8 cellular contexts compared by ENCODE assay signal in the genomic region with DNA sequence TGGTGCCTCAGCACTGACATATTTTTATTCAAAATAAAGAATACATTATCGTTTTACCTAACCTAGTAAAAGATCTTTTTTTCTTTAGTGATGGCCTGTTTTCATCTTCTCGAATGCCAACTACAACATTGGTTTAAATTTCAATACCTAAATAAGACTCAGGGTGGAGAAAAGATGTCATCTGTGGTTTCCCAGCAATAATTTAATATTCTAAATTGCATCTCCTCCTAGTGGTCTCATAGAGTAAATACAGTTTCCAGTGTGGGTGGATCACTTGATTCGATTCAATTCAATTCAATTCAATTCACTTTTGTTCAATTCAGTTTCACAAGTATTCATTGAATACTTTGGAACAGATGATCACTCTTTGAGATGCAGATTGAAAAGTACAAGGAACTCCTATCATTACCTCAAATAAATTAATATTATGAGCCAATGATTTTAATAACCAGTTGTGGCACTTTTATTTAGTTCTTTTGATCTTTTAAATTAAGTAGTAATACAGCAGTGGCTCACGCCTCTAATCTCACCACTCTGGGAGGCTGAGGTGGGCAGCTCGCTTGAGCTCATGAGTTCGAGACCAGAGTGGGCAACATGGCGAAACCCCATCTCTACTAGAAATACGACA.
DNase-seq lines count a peak whose midpoint lies in the region; ATAC-seq and TF ChIP-seq lines count a peak whose summit lies in the region.

No MANE protein-coding gene starts in this region.

- no peak overlapping the region for H2AFZ ChIP-seq in H9 (ENCODE audit: low read length)

- H3K56ac ChIP-seq in H9 (ENCODE audit: insufficient read length, low read depth, low read length), result no peak overlapping the region

- H3K4me3 ChIP-seq in effector memory CD4-positive, alpha-beta T cell (ENCODE audit: insufficient read depth, low read depth, low read length, poor library complexity, severe bottlenecking), result no peak overlapping the region

- WGBS in H9 (ENCODE audit: extremely low coverage, insufficient read length, low lambda C conversion rate), result no CpG with 5 or more reads among the region's 8 CpGs

- peak; percentile 48; the same call in 1 of the 2 replicates for ATAC-seq in WTC11
- no peak for ATAC-seq in HG03521 (IDR thresholded peaks at IDR 0.05; ENCODE audit: unreplicated experiment)
- ATAC-seq in GM21360 (IDR thresholded peaks at IDR 0.05; ENCODE audit: unreplicated experiment), result no peak

- DNase-seq in AG20443 (ENCODE audit: low spot score) (peak; percentile 40), H9 (no peak), WTC11 (ENCODE audit: low spot score) (no peak), kidney glomerular epithelial cell (lab: John Stamatoyannopoulos, UW) (peak; percentile 65), SHP77 treated with DMSO at 0.1 percent for 48 hours (lab: John Stamatoyannopoulos, UW) (no peak)
- no peak for DNase-seq in effector memory CD4-positive, alpha-beta T cell

- H3K9me3 Mint-ChIP-seq in H9 (peaks cover 13 to 16% of the 10 kb centered on the region in 2 experiments), WTC11 (peaks cover 20% of the 10 kb centered on the region)

- H3K27ac ChIP-seq in H9 (ENCODE audit: insufficient read length, low read depth, low read length), result no peak overlapping the region
- H3K27ac ChIP-seq in effector memory CD4-positive, alpha-beta T cell (ENCODE audit: insufficient read depth, low read length, poor library complexity, severe bottlenecking), result no peak overlapping the region

- no peak overlapping the region for H2BK120ac ChIP-seq in H9 (ENCODE audit: low read depth, low read length, poor library complexity, severe bottlenecking)

- no peaks in the 10 kb centered on the region for H3K9me3 ChIP-seq in H9 (ENCODE audit: control insufficient read depth, low read depth, low read length)
- no peaks in the 10 kb centered on the region for H3K9me3 ChIP-seq in effector memory CD4-positive, alpha-beta T cell (ENCODE audit: control insufficient read depth, low read length)

- H3K27me3 Mint-ChIP-seq in H9 (ENCODE audit: low read depth) (0 out of 2 replicates have a peak, but pooled peaks cover 4% of the 10 kb centered on the region), WTC11 (ENCODE audit: low read depth) (peaks cover 2% of the 10 kb centered on the region; the same call in 1 of the 2 replicates)

- H3K4ac ChIP-seq in H9 (ENCODE audit: low read depth, low read length), result no peak overlapping the region

- no peak overlapping the region for H2BK20ac ChIP-seq in H9 (ENCODE audit: low read depth, low read length, poor library complexity, severe bottlenecking)

- no peaks in the 10 kb centered on the region for H3K23me2 ChIP-seq in H9 (ENCODE audit: insufficient read length, low read depth, low read length, poor library complexity, severe bottlenecking)

- no peak overlapping the region for H3K4me3 Mint-ChIP-seq in H9
- no peak overlapping the region for H3K4me3 Mint-ChIP-seq in WTC11

- no peak overlapping the region for H3K9ac ChIP-seq in H9 (ENCODE audit: extremely low read depth, insufficient read length, low read length)

- no peak overlapping the region for H4K8ac ChIP-seq in H9 (replicated peaks; ENCODE audit: insufficient read length, low read depth, low read length)

- no peak overlapping the region for H4K5ac ChIP-seq in H9 (ENCODE audit: insufficient read length, low read depth, low read length)

- no peak overlapping the region for H3T11ph ChIP-seq in H9 (ENCODE audit: low read length)

- no peak overlapping the region for H2BK5ac ChIP-seq in H9 (ENCODE audit: insufficient read length, low read length)

- H2BK15ac ChIP-seq in H9 (ENCODE audit: low read depth, low read length), result no peak overlapping the region

- no peaks in the 10 kb centered on the region for H3K79me1 ChIP-seq in H9 (ENCODE audit: insufficient read depth, low read depth, low read length, poor library complexity, severe bottlenecking)

- H3K27me3 ChIP-seq in H9 (ENCODE audit: insufficient read depth, low read length), result no peaks in the 10 kb centered on the region
- H3K27me3 ChIP-seq in effector memory CD4-positive, alpha-beta T cell (replicated peaks; ENCODE audit: control insufficient read depth, insufficient read depth, low read length, poor library complexity, severe bottlenecking), result no peaks in the 10 kb centered on the region

- H3K4me1 Mint-ChIP-seq in H9 (peaks cover 7 to 17% of the 10 kb centered on the region in 2 experiments), WTC11 (peaks cover 22% of the 10 kb centered on the region)

- no peaks in the 10 kb centered on the region for H4K20me1 ChIP-seq in H9 (ENCODE audit: control insufficient read depth, insufficient read depth, insufficient read length)

- H3K4me1 ChIP-seq in H9 (ENCODE audit: insufficient read depth, low read length), result peaks cover 4% of the 10 kb centered on the region; the same call in 1 of the 2 replicates
- no peaks in the 10 kb centered on the region for H3K4me1 ChIP-seq in effector memory CD4-positive, alpha-beta T cell (ENCODE audit: control insufficient read depth, insufficient read depth, low read length, poor library complexity, severe bottlenecking)

- H3K14ac ChIP-seq in H9 (ENCODE audit: insufficient read depth, low read length), result no peak overlapping the region

- no peak overlapping the region for H3K23ac ChIP-seq in H9 (ENCODE audit: insufficient read length, low read depth, low read length)

- H3K79me2 ChIP-seq in H9 (ENCODE audit: insufficient read depth, low read length), result no peaks in the 10 kb centered on the region

- POLR2A ChIA-PET in WTC11 (lab: Charles Lee), result no interaction called here

- H3K18ac ChIP-seq in H9 (ENCODE audit: insufficient read length, low read depth, low read length), result no peak overlapping the region

- H4K91ac ChIP-seq in H9 (ENCODE audit: insufficient read length, low read depth, low read length), result no peak overlapping the region

- H3K4me2 ChIP-seq in H9 (ENCODE audit: insufficient read depth, insufficient read length, low read length), result no peak overlapping the region

- TF ChIP-seq CTCF in H9 (conservative IDR thresholded peaks at IDR 0.05), result peak; percentile 79
- peak; percentile 58 for TF ChIP-seq CTCF in WTC11 (IDR thresholded peaks at IDR 0.05)

- H2BK12ac ChIP-seq in H9 (ENCODE audit: insufficient read length, low read depth, low read length), result no peak overlapping the region

- CTCF ChIA-PET in WTC11 (lab: Charles Lee), result no interaction called here

- H3K27ac Mint-ChIP-seq in H9 (no peak overlapping the region), WTC11 (no peak overlapping the region)

- H3K36me3 Mint-ChIP-seq in H9 (ENCODE audit: insufficient read depth in 1 of 3, low read depth in 3 of 3), result peaks cover 8 to 19% (median 8%) of the 10 kb centered on the region in 3 experiments; a peak in 6 of 7 replicates
- peaks cover 25% of the 10 kb centered on the region for H3K36me3 Mint-ChIP-seq in WTC11

- no peak overlapping the region for H2AK5ac ChIP-seq in H9 (ENCODE audit: insufficient read length, low read length)

- no peaks in the 10 kb centered on the region for H3K36me3 ChIP-seq in effector memory CD4-positive, alpha-beta T cell (ENCODE audit: control insufficient read depth, insufficient read depth, low read length)

TF ChIP-seq in WTC11, 78 proteins besides CTCF, POLR2A, EP300 and RAD21 (continues in another document):
- TF ChIP-seq, protein P1, sequence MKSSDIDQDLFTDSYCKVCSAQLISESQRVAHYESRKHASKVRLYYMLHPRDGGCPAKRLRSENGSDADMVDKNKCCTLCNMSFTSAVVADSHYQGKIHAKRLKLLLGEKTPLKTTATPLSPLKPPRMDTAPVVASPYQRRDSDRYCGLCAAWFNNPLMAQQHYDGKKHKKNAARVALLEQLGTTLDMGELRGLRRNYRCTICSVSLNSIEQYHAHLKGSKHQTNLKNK (CRISPR knock-in tag; IDR thresholded peaks at IDR 0.05), result no peak
- TF ChIP-seq, protein P2, sequence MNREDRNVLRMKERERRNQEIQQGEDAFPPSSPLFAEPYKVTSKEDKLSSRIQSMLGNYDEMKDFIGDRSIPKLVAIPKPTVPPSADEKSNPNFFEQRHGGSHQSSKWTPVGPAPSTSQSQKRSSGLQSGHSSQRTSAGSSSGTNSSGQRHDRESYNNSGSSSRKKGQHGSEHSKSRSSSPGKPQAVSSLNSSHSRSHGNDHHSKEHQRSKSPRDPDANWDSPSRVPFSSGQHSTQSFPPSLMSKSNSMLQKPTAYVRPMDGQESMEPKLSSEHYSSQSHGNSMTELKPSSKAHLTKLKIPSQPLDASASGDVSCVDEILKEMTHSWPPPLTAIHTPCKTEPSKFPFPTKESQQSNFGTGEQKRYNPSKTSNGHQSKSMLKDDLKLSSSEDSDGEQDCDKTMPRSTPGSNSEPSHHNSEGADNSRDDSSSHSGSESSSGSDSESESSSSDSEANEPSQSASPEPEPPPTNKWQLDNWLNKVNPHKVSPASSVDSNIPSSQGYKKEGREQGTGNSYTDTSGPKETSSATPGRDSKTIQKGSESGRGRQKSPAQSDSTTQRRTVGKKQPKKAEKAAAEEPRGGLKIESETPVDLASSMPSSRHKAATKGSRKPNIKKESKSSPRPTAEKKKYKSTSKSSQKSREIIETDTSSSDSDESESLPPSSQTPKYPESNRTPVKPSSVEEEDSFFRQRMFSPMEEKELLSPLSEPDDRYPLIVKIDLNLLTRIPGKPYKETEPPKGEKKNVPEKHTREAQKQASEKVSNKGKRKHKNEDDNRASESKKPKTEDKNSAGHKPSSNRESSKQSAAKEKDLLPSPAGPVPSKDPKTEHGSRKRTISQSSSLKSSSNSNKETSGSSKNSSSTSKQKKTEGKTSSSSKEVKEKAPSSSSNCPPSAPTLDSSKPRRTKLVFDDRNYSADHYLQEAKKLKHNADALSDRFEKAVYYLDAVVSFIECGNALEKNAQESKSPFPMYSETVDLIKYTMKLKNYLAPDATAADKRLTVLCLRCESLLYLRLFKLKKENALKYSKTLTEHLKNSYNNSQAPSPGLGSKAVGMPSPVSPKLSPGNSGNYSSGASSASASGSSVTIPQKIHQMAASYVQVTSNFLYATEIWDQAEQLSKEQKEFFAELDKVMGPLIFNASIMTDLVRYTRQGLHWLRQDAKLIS (CRISPR knock-in tag; IDR thresholded peaks at IDR 0.05; ENCODE audit: borderline replicate concordance), result no peak
- TF ChIP-seq, protein P3, sequence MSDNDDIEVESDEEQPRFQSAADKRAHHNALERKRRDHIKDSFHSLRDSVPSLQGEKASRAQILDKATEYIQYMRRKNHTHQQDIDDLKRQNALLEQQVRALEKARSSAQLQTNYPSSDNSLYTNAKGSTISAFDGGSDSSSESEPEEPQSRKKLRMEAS (CRISPR knock-in tag; IDR thresholded peaks at IDR 0.05), result no peak
- TF ChIP-seq ZNF671 (CRISPR knock-in tag; IDR thresholded peaks at IDR 0.05) (no peak), ZNF317 (CRISPR knock-in tag; IDR thresholded peaks at IDR 0.05; ENCODE audit: borderline replicate concordance, low read depth) (no peak), ZBTB21 (CRISPR knock-in tag; IDR thresholded peaks at IDR 0.05; ENCODE audit: borderline replicate concordance) (no peak)

Comparison
In these comparisons a context has a peak if more than half of its experiments do, and no peak if none do; other contexts are left out.
1. DNase-seq: peak in AG20443 (single experiment) and kidney glomerular epithelial cell (single experiment); none in H9 (single experiment), WTC11 (single experiment), SHP77 treated with DMSO at 0.1 percent for 48 hours (single experiment) and effector memory CD4-positive, alpha-beta T cell (0 of 3).